In the genomic region with DNA sequence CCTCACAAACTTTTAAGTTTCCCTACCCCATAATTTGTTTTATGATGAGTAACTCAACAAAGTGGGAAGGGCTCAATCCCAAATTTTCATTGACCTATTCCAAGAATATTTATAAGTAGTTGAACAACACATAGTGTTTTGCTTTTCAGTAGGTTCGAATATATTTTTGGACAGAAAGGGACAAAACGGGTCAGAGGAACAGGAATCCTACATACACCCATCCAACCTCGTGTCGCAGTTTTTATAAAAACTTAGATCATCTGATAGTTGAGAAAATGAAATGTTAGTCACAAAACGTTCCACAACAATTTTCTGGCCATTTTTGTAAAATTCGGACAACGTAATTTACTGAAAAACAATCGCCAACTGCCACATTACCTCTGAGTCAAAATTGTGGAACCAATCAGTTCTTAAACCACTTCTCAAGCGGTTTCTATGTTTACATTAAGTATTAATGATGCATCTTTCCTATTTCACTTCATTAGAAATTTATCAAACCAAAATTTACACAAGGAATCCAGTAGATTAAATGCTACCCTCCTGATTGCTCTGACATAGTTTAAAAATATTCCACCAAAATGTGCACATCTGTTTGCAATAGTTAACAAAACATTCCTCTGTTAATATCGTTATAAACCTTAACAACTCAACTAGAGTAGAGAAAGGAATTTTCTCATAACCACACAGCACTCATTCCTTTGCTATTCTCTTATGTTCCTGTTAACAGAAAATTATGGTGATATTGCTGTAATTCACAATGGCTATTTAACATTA, we compare ENCODE assay signal across 21 cellular contexts. TPM values are rescaled to one million over a fixed set of nuclear protein-coding genes. Genes with fewer than 3 reads are reported as not detected.
"Had no signal": no experiment of that assay in that cellular context is flagged by ENCODE, and none has a peak within 500 bp of the region (broad histone marks: within the 10 kb centered on the region; RNA-seq: fewer than 3 reads in every experiment).

No MANE protein-coding gene starts in this region.

- H3K4me3 ChIP-seq: breast epithelium, esophagus squamous epithelium, gastroesophageal sphincter, hepatocyte, left ventricle myocardium inferior, right lobe of liver, suprapubic skin had no signal

- H2AFZ ChIP-seq: hepatocyte had no signal

- H3K36me3 ChIP-seq: breast epithelium, esophagus squamous epithelium, gastroesophageal sphincter, left ventricle myocardium inferior, right lobe of liver, suprapubic skin had no signal

- H3K9me3 ChIP-seq: breast epithelium, esophagus squamous epithelium, gastroesophageal sphincter, left ventricle myocardium inferior, right lobe of liver, suprapubic skin had no signal

- H3K79me2 ChIP-seq: hepatocyte had no signal

- FAIRE-seq: kidney had no signal

- H3K27ac ChIP-seq: breast epithelium, esophagus squamous epithelium, gastroesophageal sphincter, hepatocyte, left ventricle myocardium inferior, right lobe of liver, suprapubic skin had no signal

- DNase-seq: activated CD4-positive, alpha-beta T cell treated with anti-CD3 and anti-CD28 coated beads for 1 hour; activated CD4-positive, alpha-beta T cell treated with anti-CD3 and anti-CD28 coated beads, Interleukin-2, amount 50 U/mL, for 48 hours; activated CD8-positive, alpha-beta memory T cell treated with anti-CD3 and anti-CD28 coated beads, Interleukin-2, amount 10 ng/mL, durations not matched to agents 7 days and 5 days; activated effector memory CD4-positive, alpha-beta T cell treated with anti-CD3 and anti-CD28 coated beads, Interleukin-2, amount 50 U/mL, for 16 hours; activated naive CD8-positive, alpha-beta T cell treated with anti-CD3 and anti-CD28 coated beads for 36 hours; activated T-cell treated with anti-CD3 and anti-CD28 coated beads, Interleukin-2, amount 50 U/mL, for 4 hours; anterior cingulate cortex; esophagus squamous epithelium; kidney; left ventricle myocardium inferior; mesenchymal stem cell; occipital lobe; right lobe of liver; stimulated activated naive CD4-positive, alpha-beta T cell; T-helper 9 cell had no signal

- H3K4me1 ChIP-seq: breast epithelium had no signal

- H3K4me2 ChIP-seq: hepatocyte had no signal

RNA-seq across cellular contexts. Expression of a gene that starts 6.3 kb away (rescaled TPM):
- total RNA-seq: activated CD8-positive, alpha-beta memory T cell treated with anti-CD3 and anti-CD28 coated beads, Interleukin-2, amount 10 ng/mL, durations not matched to agents 7 days and 5 days; activated naive CD8-positive, alpha-beta T cell treated with anti-CD3 and anti-CD28 coated beads for 36 hours; chondrocyte; kidney; left ventricle myocardium inferior; progenitor cell of endocrine pancreas; right lobe of liver had no signal
